Comparison of ENCODE assay signal across 15 cellular contexts in the genomic region with DNA sequence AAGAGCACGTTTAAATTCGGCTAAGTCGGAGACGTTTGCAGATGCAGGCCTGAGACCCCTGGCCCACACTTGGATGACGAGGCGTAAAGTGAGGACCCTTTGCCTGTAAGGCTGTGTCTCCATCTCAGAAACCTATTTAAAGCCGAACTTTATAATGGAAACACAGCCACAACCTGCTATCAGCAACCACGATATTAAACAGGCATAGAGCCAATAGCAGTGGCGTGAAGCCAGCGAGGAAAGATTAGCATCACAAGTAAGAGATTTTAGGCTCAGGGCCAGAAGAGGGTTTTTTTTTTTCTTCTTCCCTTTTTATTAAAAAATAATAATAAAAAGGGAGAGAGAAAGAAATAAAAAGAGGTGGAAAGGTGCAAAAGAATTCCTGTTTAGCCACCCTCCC.
A peak's percentile ranks its signal among the peaks of the same experiment; 100 is the strongest.
DNase-seq lines count a peak whose midpoint lies in the region; ATAC-seq and TF ChIP-seq lines count a peak whose summit lies in the region.
"Had no signal": no experiment of that assay in that cellular context is flagged by ENCODE, and none has a peak within 500 bp of the region (broad histone marks: within the 10 kb centered on the region; RNA-seq: fewer than 3 reads in every experiment).

No MANE protein-coding gene starts in this region.

- intact Hi-C loops in left ventricle myocardium superior (cut with micrococcal nuclease): no loop called here
- intact Hi-C loops in stomach (cut with DNase I; ENCODE audit: low total_unique reads): no loop called here

- peaks cover 31% of the 10 kb centered on the region for H3K4me1 Mint-ChIP-seq in activated naive CD4-positive, alpha-beta T cell treated with anti-CD3 and anti-CD28 coated beads, Interleukin-2, amount 50 U/mL, for 24 hours
- H3K4me1 Mint-ChIP-seq in T-helper 17 cell: peaks cover 16% of the 10 kb centered on the region
- H3K4me1 Mint-ChIP-seq: activated CD4-positive, alpha-beta memory T cell treated with anti-CD3 and anti-CD28 coated beads, Interleukin-2, amount 10 ng/mL, durations not matched to agents 7 days and 5 days had no signal

- H3K4me1 ChIP-seq in stomach: peaks cover 9 to 36% (median 31%) of the 10 kb centered on the region in 4 donors
- H3K4me1 ChIP-seq: uterus had no signal

- 23 to 29% (median 25%) methylated on average over 10 of the region's 10 CpGs for WGBS in stomach, 5 donors

- peak overlapping the region; percentile 51 for H3K27ac Mint-ChIP-seq in activated naive CD4-positive, alpha-beta T cell treated with anti-CD3 and anti-CD28 coated beads, Interleukin-2, amount 50 U/mL, for 24 hours
- H3K27ac Mint-ChIP-seq in activated naive CD4-positive, alpha-beta T cell treated with anti-CD3 and anti-CD28 coated beads, Interleukin-2, amount 50 U/mL, for 72 hours: no peak overlapping the region
- peak overlapping the region; percentile 21 for H3K27ac Mint-ChIP-seq in T-helper 17 cell
- H3K27ac Mint-ChIP-seq: activated CD4-positive, alpha-beta memory T cell treated with anti-CD3 and anti-CD28 coated beads, Interleukin-2, amount 10 ng/mL, durations not matched to agents 7 days and 5 days had no signal

- no peak for TF ChIP-seq EP300 in stomach (IDR thresholded peaks at IDR 0.05)

- H3K36me3 ChIP-seq in stomach: no peaks in the 10 kb centered on the region
- H3K36me3 ChIP-seq: uterus had no signal

- no peak overlapping the region for H3K4me3 Mint-ChIP-seq in activated naive CD4-positive, alpha-beta T cell treated with anti-CD3 and anti-CD28 coated beads, Interleukin-2, amount 50 U/mL, for 24 hours
- H3K4me3 Mint-ChIP-seq in T-helper 17 cell: no peak overlapping the region
- H3K4me3 Mint-ChIP-seq: activated CD4-positive, alpha-beta memory T cell treated with anti-CD3 and anti-CD28 coated beads, Interleukin-2, amount 10 ng/mL, durations not matched to agents 7 days and 5 days had no signal

- TF ChIP-seq POLR2A in stomach (IDR thresholded peaks at IDR 0.05): no peak

- TF ChIP-seq CTCF in stomach (IDR thresholded peaks at IDR 0.05): no peak

- no peak overlapping the region for H3K4me3 ChIP-seq in stomach
- H3K4me3 ChIP-seq: uterus had no signal

- H3K36me3 Mint-ChIP-seq in activated naive CD4-positive, alpha-beta T cell treated with anti-CD3 and anti-CD28 coated beads, Interleukin-2, amount 50 U/mL, for 24 hours: peaks cover 6% of the 10 kb centered on the region
- H3K36me3 Mint-ChIP-seq in activated naive CD4-positive, alpha-beta T cell treated with anti-CD3 and anti-CD28 coated beads, Interleukin-2, amount 50 U/mL, for 72 hours: no peaks in the 10 kb centered on the region
- H3K36me3 Mint-ChIP-seq in T-helper 17 cell (ENCODE audit: low read depth): peaks cover 5% of the 10 kb centered on the region

- H3K27ac ChIP-seq in stomach: peak overlapping the region in 4 of 5 donors; percentile 8 to 75 (median 66)

- H3K9me3 Mint-ChIP-seq in activated naive CD4-positive, alpha-beta T cell treated with anti-CD3 and anti-CD28 coated beads, Interleukin-2, amount 50 U/mL, for 24 hours: no peaks in the 10 kb centered on the region
- H3K9me3 Mint-ChIP-seq in activated naive CD4-positive, alpha-beta T cell treated with anti-CD3 and anti-CD28 coated beads, Interleukin-2, amount 50 U/mL, for 72 hours: no peaks in the 10 kb centered on the region
- H3K9me3 Mint-ChIP-seq: activated CD4-positive, alpha-beta memory T cell treated with anti-CD3 and anti-CD28 coated beads, Interleukin-2, amount 10 ng/mL, durations not matched to agents 7 days and 5 days had no signal

- ATAC-seq in activated naive CD4-positive, alpha-beta T cell treated with anti-CD3 and anti-CD28 coated beads, Interleukin-2, amount 50 U/mL, for 72 hours: no peak
- ATAC-seq in T-helper 17 cell: no peak
- ATAC-seq in left ventricle myocardium superior: peak; percentile 28
- no peak for ATAC-seq in HG03354 (IDR thresholded peaks at IDR 0.05; ENCODE audit: poor library complexity, severe bottlenecking, unreplicated experiment)
- no peak for ATAC-seq in GM19455 (IDR thresholded peaks at IDR 0.05; ENCODE audit: unreplicated experiment)

- no peaks in the 10 kb centered on the region for H3K27me3 Mint-ChIP-seq in activated naive CD4-positive, alpha-beta T cell treated with anti-CD3 and anti-CD28 coated beads, Interleukin-2, amount 50 U/mL, for 24 hours
- H3K27me3 Mint-ChIP-seq in T-helper 17 cell: no peaks in the 10 kb centered on the region
- H3K27me3 Mint-ChIP-seq: activated CD4-positive, alpha-beta memory T cell treated with anti-CD3 and anti-CD28 coated beads, Interleukin-2, amount 10 ng/mL, durations not matched to agents 7 days and 5 days had no signal

- DNase-seq in activated naive CD4-positive, alpha-beta T cell treated with anti-CD3 and anti-CD28 coated beads, Interleukin-2, amount 50 U/mL, for 72 hours (ENCODE audit: low spot score in 2 of 2): no peak
- no peak for DNase-seq in T-helper 17 cell
- no peak for DNase-seq in left ventricle myocardium superior
- peak; percentile 90 for DNase-seq in stomach
- no peak for DNase-seq in NCI-H1436 treated with DMSO at 0.1 percent for 48 hours (lab: John Stamatoyannopoulos, UW)
- DNase-seq: activated CD4-positive, alpha-beta memory T cell treated with anti-CD3 and anti-CD28 coated beads, Interleukin-2, amount 10 ng/mL, durations not matched to agents 7 days and 5 days; activated effector memory CD4-positive, alpha-beta T cell treated with anti-CD3 and anti-CD28 coated beads, Interleukin-2, amount 50 U/mL, for 16 hours; hippocampal formation; mesenchymal stem cell; posterior cingulate gyrus; stimulated activated CD4-positive, alpha-beta T cell treated with anti-CD3 and anti-CD28 coated beads, Interleukin-1b, Interleukin-23, amount 100 ng/mL, for 48 hours had no signal

- H3K9me3 ChIP-seq in T-helper 17 cell (ENCODE audit: control insufficient read depth, low read length, poor library complexity, severe bottlenecking) (no peaks in the 10 kb centered on the region), stomach (no peaks in the 10 kb centered on the region)
- H3K9me3 ChIP-seq: uterus had no signal

- H3K27me3 ChIP-seq in stomach: no peaks in the 10 kb centered on the region
- H3K27me3 ChIP-seq: uterus had no signal

Comparison
In these comparisons a context has a peak if more than half of its experiments do, and no peak if none do; other contexts are left out.
1. H3K27ac Mint-ChIP-seq: peak in activated naive CD4-positive, alpha-beta T cell treated with anti-CD3 and anti-CD28 coated beads, Interleukin-2, amount 50 U/mL, for 24 hours (single experiment) and T-helper 17 cell (single experiment); none in activated naive CD4-positive, alpha-beta T cell treated with anti-CD3 and anti-CD28 coated beads, Interleukin-2, amount 50 U/mL, for 72 hours (0 of 2).